In genomic region chrX:75596178-75596577, GRCh38 we compare ENCODE assay signal across 26 cellular contexts.
A peak's percentile ranks its signal among the peaks of the same experiment; 100 is the strongest.
DNase-seq lines count a peak whose midpoint lies in the region; ATAC-seq and TF ChIP-seq lines count a peak whose summit lies in the region.
"Had no signal": no experiment of that assay in that cellular context is flagged by ENCODE, and none has a peak within 500 bp of the region (broad histone marks: within the 10 kb centered on the region; RNA-seq: fewer than 3 reads in every experiment).

No MANE protein-coding gene starts in this region.

- TF ChIP-seq CTCF in MCF 10A (IDR thresholded peaks at IDR 0.05; ENCODE audit: unreplicated experiment) (no peak), heart left ventricle (IDR thresholded peaks at IDR 0.05) (no peak), upper lobe of right lung (IDR thresholded peaks at IDR 0.05) (no peak)

- CTCF ChIA-PET in MCF 10A (lab: Yijun Ruan, JAX) (no interaction called here), T-cell (lab: Charles Lee) (no interaction called here)

- H3K27ac ChIP-seq in heart left ventricle, result peak overlapping the region in 9 of 12 donors; percentile 22 to 77 (median 61)
- no peak overlapping the region for H3K27ac ChIP-seq in upper lobe of right lung
- H3K27ac ChIP-seq: 22Rv1, parathyroid adenoma, stomach, upper lobe of left lung, VCaP had no signal

- H3K27me3 Mint-ChIP-seq in MCF 10A (ENCODE audit: insufficient read depth, unreplicated experiment) (no peaks in the 10 kb centered on the region), T-cell (peaks cover 0 to 9% of the 10 kb centered on the region in 2 donors)
- H3K27me3 Mint-ChIP-seq: activated CD4-positive, alpha-beta T cell treated with anti-CD3 and anti-CD28 coated beads, Interleukin-2, amount 10 ng/mL, durations not matched to agents 7 days and 5 days had no signal

- H3K36me3 ChIP-seq in heart left ventricle, result no peaks in the 10 kb centered on the region
- H3K36me3 ChIP-seq in upper lobe of right lung, result no peaks in the 10 kb centered on the region
- H3K36me3 ChIP-seq: MG63, stomach, upper lobe of left lung had no signal

- H3K27me3 ChIP-seq in heart left ventricle (no peaks in the 10 kb centered on the region), upper lobe of right lung (no peaks in the 10 kb centered on the region)
- H3K27me3 ChIP-seq: MG63, stomach, upper lobe of left lung had no signal

- no peak for TF ChIP-seq POLR2A in heart left ventricle (IDR thresholded peaks at IDR 0.05)

- intact Hi-C loops in MCF 10A (cut with micrococcal nuclease) (no loop called here), heart left ventricle (cut with DNase I) (no loop called here), upper lobe of right lung (cut with DNase I) (no loop called here)

- H3K4me1 ChIP-seq in heart left ventricle, result no peaks in the 10 kb centered on the region
- H3K4me1 ChIP-seq in upper lobe of right lung, result no peaks in the 10 kb centered on the region
- H3K4me1 ChIP-seq: parathyroid adenoma, stomach, upper lobe of left lung had no signal

- H3K4me1 Mint-ChIP-seq in MCF 10A (ENCODE audit: insufficient read depth, unreplicated experiment), result no peaks in the 10 kb centered on the region
- H3K4me1 Mint-ChIP-seq in T-cell, result no peaks in the 10 kb centered on the region
- H3K4me1 Mint-ChIP-seq: activated CD4-positive, alpha-beta T cell treated with anti-CD3 and anti-CD28 coated beads, Interleukin-2, amount 10 ng/mL, durations not matched to agents 7 days and 5 days; CD4-positive, alpha-beta memory T cell; nephron had no signal

- H3K4me3 ChIP-seq in heart left ventricle, result no peak overlapping the region
- H3K4me3 ChIP-seq in upper lobe of right lung, result no peak overlapping the region
- H3K4me3 ChIP-seq: K562, MG63, stomach, upper lobe of left lung had no signal

- peaks cover 4% of the 10 kb centered on the region for H3K9me3 Mint-ChIP-seq in MCF 10A (ENCODE audit: unreplicated experiment)
- peaks cover 0 to 4% (median 0%) of the 10 kb centered on the region in 3 donors for H3K9me3 Mint-ChIP-seq in T-cell
- H3K9me3 Mint-ChIP-seq: T-helper 1 cell treated with Interleukin-12 subunit alpha and Interleukin-12 subunit beta and Interleukin-4 antibody, amounts not matched to agents 30 μg/mL and 1 μg/mL, for 36 hours had no signal

- POLR2A ChIA-PET in MCF 10A (lab: Yijun Ruan, JAX), result no interaction called here
- POLR2A ChIA-PET in T-cell (lab: Charles Lee), result no interaction called here

- H3K27ac Mint-ChIP-seq in MCF 10A (ENCODE audit: low read depth, unreplicated experiment) (no peak overlapping the region), T-cell (no peak overlapping the region)
- H3K27ac Mint-ChIP-seq: activated CD4-positive, alpha-beta T cell treated with anti-CD3 and anti-CD28 coated beads, Interleukin-2, amount 10 ng/mL, durations not matched to agents 7 days and 5 days; activated naive CD4-positive, alpha-beta T cell treated with anti-CD3 and anti-CD28 coated beads for 36 hours; activated T-cell treated with anti-CD3 and anti-CD28 coated beads, Interleukin-2, amount 50 U/mL, for 72 hours; CD4-positive, alpha-beta memory T cell; nephron; T-helper 1 cell treated with Interleukin-12 subunit alpha and Interleukin-12 subunit beta and Interleukin-4 antibody, amounts not matched to agents 30 μg/mL and 1 μg/mL, for 36 hours had no signal

- H3K36me3 Mint-ChIP-seq in MCF 10A (ENCODE audit: insufficient read depth, unreplicated experiment) (no peaks in the 10 kb centered on the region), T-cell (no peaks in the 10 kb centered on the region)
- H3K36me3 Mint-ChIP-seq: CD4-positive, alpha-beta memory T cell had no signal

- WGBS in heart left ventricle, 4 donors, result 19 to 40% (median 24%) methylated on average over 2 of the region's 2 CpGs

- ATAC-seq in heart left ventricle (peak; percentile 95 to 97 (median 96)), upper lobe of right lung (peak; percentile 73), T-cell (replicated peaks in 1 of 4) (no peak), GM18858 (IDR thresholded peaks at IDR 0.05; ENCODE audit: unreplicated experiment) (no peak)
- ATAC-seq: activated T-cell treated with anti-CD3 and anti-CD28 coated beads, Interleukin-2, amount 50 U/mL, for 72 hours; K562; Panc1 had no signal

- peaks cover 0 to 3% (median 0%) of the 10 kb centered on the region in 12 donors for H3K9me3 ChIP-seq in heart left ventricle
- no peaks in the 10 kb centered on the region for H3K9me3 ChIP-seq in upper lobe of right lung
- H3K9me3 ChIP-seq: MG63, upper lobe of left lung had no signal

- H3K4me3 Mint-ChIP-seq in MCF 10A (ENCODE audit: unreplicated experiment) (no peak overlapping the region), T-cell (no peak overlapping the region)
- H3K4me3 Mint-ChIP-seq: activated CD4-positive, alpha-beta T cell treated with anti-CD3 and anti-CD28 coated beads, Interleukin-2, amount 10 ng/mL, durations not matched to agents 7 days and 5 days; activated naive CD4-positive, alpha-beta T cell treated with anti-CD3 and anti-CD28 coated beads for 36 hours; activated T-cell treated with anti-CD3 and anti-CD28 coated beads, Interleukin-2, amount 50 U/mL, for 72 hours; CD4-positive, alpha-beta memory T cell; nephron; T-helper 1 cell treated with Interleukin-12 subunit alpha and Interleukin-12 subunit beta and Interleukin-4 antibody, amounts not matched to agents 30 μg/mL and 1 μg/mL, for 36 hours had no signal

- BruUV-seq in MCF 10A (replicated peaks; lab: Mats Ljungman, UMichigan), result no TSS peak

- in situ Hi-C loops in T47D (cut with HindIII; ENCODE audit: low pct_unique_long_range_greater_than_20kb, low sequenced_read_pairs), result no loop called here

- DNase-seq in T47D (ENCODE audit: low read depth in 1 of 2, low spot score in 1 of 2) (peak; percentile 4 to 5), MCF 10A (ENCODE audit: unreplicated experiment) (no peak), heart left ventricle (peak in 4 of 5 donors; percentile 22 to 42 (median 32)), myocyte (ENCODE audit: low read depth) (peak; percentile 24), upper lobe of right lung (no peak), T-cell (no peak)
- no peak for DNase-seq in activated naive CD4-positive, alpha-beta T cell treated with Interleukin-2 at 50 U/mL for 16 hours
- DNase-seq: activated CD4-positive, alpha-beta T cell treated with anti-CD3 and anti-CD28 coated beads, Interleukin-2, amount 10 ng/mL, durations not matched to agents 7 days and 5 days; activated naive CD4-positive, alpha-beta T cell treated with anti-CD3 and anti-CD28 coated beads for 36 hours; activated T-cell treated with anti-CD3 and anti-CD28 coated beads, Interleukin-2, amount 50 U/mL, for 72 hours; CD4-positive, alpha-beta memory T cell; GDM1; MG63; NCI-H1436 treated with DMSO at 0.1 percent for 48 hours; NCI-H524; stimulated activated CD8-positive, alpha-beta memory T cell treated with anti-CD3 and anti-CD28 coated beads, Interleukin-4, amount 100 ng/mL, for 48 hours; stomach; upper lobe of left lung had no signal

Comparison
In these comparisons a context has a peak if more than half of its experiments do, and no peak if none do; other contexts are left out.
1. DNase-seq: peak in T47D (2 of 2), heart left ventricle (4 of 5) and myocyte (single experiment); none in MCF 10A (single experiment), upper lobe of right lung (single experiment), activated naive CD4-positive, alpha-beta T cell treated with Interleukin-2 at 50 U/mL for 16 hours (single experiment) and T-cell (0 of 34).
2. ATAC-seq: peak in heart left ventricle (4 of 4) and upper lobe of right lung (single experiment); none in T-cell (0 of 4) and GM18858 (single experiment).